In the genomic region with DNA sequence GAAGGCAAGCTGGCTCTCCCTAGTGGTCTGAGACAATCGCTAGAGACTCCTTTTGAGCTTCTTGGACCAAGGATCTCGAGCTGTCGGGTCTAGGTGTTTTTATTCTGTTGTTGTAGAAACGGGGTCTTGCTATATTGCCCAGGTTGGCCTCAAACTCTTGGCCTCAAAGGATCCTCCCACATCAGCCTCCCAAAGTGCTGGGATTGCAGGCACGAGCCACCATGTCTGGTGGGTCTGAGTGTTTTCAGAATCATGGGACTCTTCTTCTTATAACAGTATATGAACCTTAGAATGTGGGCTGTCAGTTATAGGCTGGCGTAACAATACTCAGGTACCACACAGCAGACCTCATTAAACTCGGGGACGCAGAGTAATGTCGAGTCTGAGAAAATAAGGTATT, we compare ENCODE assay signal across 30 cellular contexts.
"Had no signal": no experiment of that assay in that cellular context is flagged by ENCODE, and none has a peak within 500 bp of the region (broad histone marks: within the 10 kb centered on the region; RNA-seq: fewer than 3 reads in every experiment).

No MANE protein-coding gene starts in this region.

- DNase-seq: naive thymus-derived CD4-positive, alpha-beta T cell; natural killer cell; occipital lobe; ovary; psoas muscle; right cardiac atrium; spleen; stimulated activated CD4-positive, alpha-beta T cell treated with anti-CD3 and anti-CD28 coated beads, Interleukin-12 subunit alpha, Interleukin-12 subunit beta, amount 100 ng/mL, for 4 hours; stimulated activated CD4-positive, alpha-beta T cell treated with anti-CD3 and anti-CD28 coated beads, Interleukin-2, amount 100 ng/mL, for 24 hours; stimulated activated CD4-positive, alpha-beta T cell treated with anti-CD3 and anti-CD28 coated beads, Interleukin-2, amount 100 ng/mL, for 48 hours; stimulated activated CD4-positive, alpha-beta T cell treated with anti-CD3 and anti-CD28 coated beads, Interleukin-4, amount 100 ng/mL, for 24 hours; stimulated activated naive CD4-positive, alpha-beta T cell; stimulated activated naive CD8-positive, alpha-beta T cell treated with anti-CD3 and anti-CD28 coated beads, Interleukin-15, amount 100 ng/mL, for 72 hours; stimulated activated naive CD8-positive, alpha-beta T cell treated with anti-CD3 and anti-CD28 coated beads, Interleukin-15, Interleukin-2, amounts not matched to agents 100 U/mL and 50 U/mL, for 24 hours; substantia nigra; testis; tibial artery; transverse colon; upper lobe of right lung had no signal

- ATAC-seq: naive thymus-derived CD4-positive, alpha-beta T cell; natural killer cell; psoas muscle; right cardiac atrium; sciatic nerve; stimulated activated memory B cell treated with anti-CD40 and anti-IgM and Interleukin-4, amounts not matched to agents 10 μg/mL and 1 μg/mL and 100 μg/mL, for 72 hours; stimulated activated naive CD8-positive, alpha-beta T cell treated with anti-CD3 and anti-CD28 coated beads, Interleukin-15, amount 100 ng/mL, for 72 hours; stimulated activated naive CD8-positive, alpha-beta T cell treated with anti-CD3 and anti-CD28 coated beads, Interleukin-15, Interleukin-2, amounts not matched to agents 100 U/mL and 50 U/mL, for 24 hours; upper lobe of right lung had no signal

- H3K36me3 ChIP-seq: neural progenitor cell had no signal

- H3K27ac Mint-ChIP-seq: natural killer cell; nephron; neural progenitor cell; progenitor cell of endocrine pancreas; stimulated activated memory B cell treated with anti-CD40 and anti-IgM and Interleukin-4, amounts not matched to agents 10 μg/mL and 1 μg/mL and 100 μg/mL, for 72 hours; stimulated activated naive CD8-positive, alpha-beta T cell treated with anti-CD3 and anti-CD28 coated beads, Interleukin-15, amount 100 ng/mL, for 72 hours; type B pancreatic cell had no signal

- H3K9me3 Mint-ChIP-seq: naive thymus-derived CD4-positive, alpha-beta T cell; natural killer cell; nephron; neural progenitor cell; stimulated activated memory B cell treated with anti-CD40 and anti-IgM and Interleukin-4, amounts not matched to agents 10 μg/mL and 1 μg/mL and 100 μg/mL, for 72 hours; stimulated activated naive CD8-positive, alpha-beta T cell treated with anti-CD3 and anti-CD28 coated beads, Interleukin-15, amount 100 ng/mL, for 72 hours; type B pancreatic cell had no signal

- H3K4me1 Mint-ChIP-seq: naive thymus-derived CD4-positive, alpha-beta T cell; neural progenitor cell; stimulated activated memory B cell treated with anti-CD40 and anti-IgM and Interleukin-4, amounts not matched to agents 10 μg/mL and 1 μg/mL and 100 μg/mL, for 72 hours; stimulated activated naive CD8-positive, alpha-beta T cell treated with anti-CD3 and anti-CD28 coated beads, Interleukin-15, amount 100 ng/mL, for 72 hours had no signal

- H3K27me3 ChIP-seq: neural progenitor cell, ovary, spleen, suprapubic skin, testis, tibial artery, transverse colon, upper lobe of right lung, vagina had no signal

- H3K9me3 ChIP-seq: ovary, psoas muscle, spleen, suprapubic skin, testis, tibial artery, transverse colon, upper lobe of right lung, vagina had no signal

- H3K4me3 ChIP-seq: neural progenitor cell, ovary, psoas muscle, skin epidermis, smooth muscle cell, spleen, suprapubic skin, testis, tibial artery, transverse colon, upper lobe of right lung, vagina had no signal

- H3K4me3 Mint-ChIP-seq: naive thymus-derived CD4-positive, alpha-beta T cell; natural killer cell; nephron; neural progenitor cell; stimulated activated memory B cell treated with anti-CD40 and anti-IgM and Interleukin-4, amounts not matched to agents 10 μg/mL and 1 μg/mL and 100 μg/mL, for 72 hours; stimulated activated naive CD8-positive, alpha-beta T cell treated with anti-CD3 and anti-CD28 coated beads, Interleukin-15, amount 100 ng/mL, for 72 hours; type B pancreatic cell had no signal

- H3K27ac ChIP-seq: neural progenitor cell, ovary, parathyroid adenoma, psoas muscle, skin epidermis, spleen, suprapubic skin, testis, tibial artery, transverse colon, upper lobe of right lung, vagina had no signal

- H3K36me3 Mint-ChIP-seq: natural killer cell had no signal

- H3K4me1 ChIP-seq: neural progenitor cell, parathyroid adenoma, suprapubic skin, tibial artery, transverse colon, upper lobe of right lung, vagina had no signal

- H3K4me2 ChIP-seq: neural progenitor cell, smooth muscle cell had no signal

- H3K9ac ChIP-seq: neural progenitor cell, parathyroid adenoma had no signal

- H2AFZ ChIP-seq: neural progenitor cell, parathyroid adenoma had no signal
